ENCODE assay signal across 9 cellular contexts in genomic region chr6:125357515-125358256, GRCh38. TPM values are rescaled to one million over a fixed set of nuclear protein-coding genes. Genes with fewer than 3 reads are reported as not detected.
A peak's percentile ranks its signal among the peaks of the same experiment; 100 is the strongest.
DNase-seq lines count a peak whose midpoint lies in the region; ATAC-seq and TF ChIP-seq lines count a peak whose summit lies in the region.
"Had no signal": no experiment of that assay in that cellular context is flagged by ENCODE, and none has a peak within 500 bp of the region (broad histone marks: within the 10 kb centered on the region; RNA-seq: fewer than 3 reads in every experiment).

No MANE protein-coding gene starts in this region.

- H3K4me3 ChIP-seq in cardiac fibroblast (replicated peaks in 1 of 2; ENCODE audit: low read depth in 2 of 2, low read length in 2 of 2) (no peak overlapping the region), body of pancreas (no peak overlapping the region)

- no peak for TF ChIP-seq POLR2A in body of pancreas (IDR thresholded peaks at IDR 0.05)

- 36 to 47% methylated on average over 8 of the region's 8 CpGs for WGBS in body of pancreas, 2 donors

- H3K4me1 ChIP-seq in body of pancreas, result peaks cover under 1% of the 10 kb centered on the region

- no peaks in the 10 kb centered on the region for H3K27me3 ChIP-seq in body of pancreas

- ATAC-seq in GM19025 (IDR thresholded peaks at IDR 0.05; ENCODE audit: low read depth, unreplicated experiment) (peak; percentile 45), HG03066 (IDR thresholded peaks at IDR 0.05; ENCODE audit: low read depth, unreplicated experiment) (peak; percentile 62), body of pancreas (no peak)

- H3K36me3 ChIP-seq in body of pancreas (replicated peaks in 1 of 2; ENCODE audit: insufficient read depth in 1 of 2, low read depth in 2 of 2), result no peaks in the 10 kb centered on the region

- H3K27ac ChIP-seq in body of pancreas, result no peak overlapping the region

- intact Hi-C loops in body of pancreas (cut with DNase I), result no loop called here

- no peak for TF ChIP-seq CTCF in cardiac fibroblast (IDR thresholded peaks at IDR 0.05; ENCODE audit: low read depth, low read length)
- no peak for TF ChIP-seq CTCF in body of pancreas (IDR thresholded peaks at IDR 0.05)

- DNase-seq in Ammon's horn (ENCODE audit: low spot score), result peak; percentile 45
- peak; percentile 52 to 55 for DNase-seq in cardiac fibroblast (ENCODE audit: low read depth in 2 of 2)
- DNase-seq in G401 (ENCODE audit: low spot score), result no peak
- no peak for DNase-seq in mesenteric fat pad (ENCODE audit: low spot score)
- DNase-seq in body of pancreas, result no peak
- no peak for DNase-seq in activated CD4-positive, CD25-positive, alpha-beta regulatory T cell (lab: John Stamatoyannopoulos, UW)
- DNase-seq: natural killer cell had no signal

- in situ Hi-C loops in G401 (cut with HindIII; ENCODE audit: low sequenced_read_pairs), result no loop called here

- no peaks in the 10 kb centered on the region for H3K9me3 ChIP-seq in body of pancreas

RNA-seq across cellular contexts. Expression of gene HDDC2, which starts 55.9 kb away (rescaled TPM):
- 133 and 175 TPM in 2 replicates for total RNA-seq in G401 (2014; rRNA removed; shearing (Covaris generic))
- total RNA-seq in mesenteric fat pad, result 53.9 TPM
- 10 to 100 TPM; 36.8 to 42.5 TPM for total RNA-seq in body of pancreas

Comparison
In these comparisons a context has a peak if more than half of its experiments do, and no peak if none do; other contexts are left out.
1. DNase-seq: peak in Ammon's horn (single experiment) and cardiac fibroblast (2 of 2); none in G401 (single experiment), mesenteric fat pad (single experiment), body of pancreas (0 of 4) and activated CD4-positive, CD25-positive, alpha-beta regulatory T cell (0 of 4).